21 cellular contexts compared by ENCODE assay signal in the genomic region with DNA sequence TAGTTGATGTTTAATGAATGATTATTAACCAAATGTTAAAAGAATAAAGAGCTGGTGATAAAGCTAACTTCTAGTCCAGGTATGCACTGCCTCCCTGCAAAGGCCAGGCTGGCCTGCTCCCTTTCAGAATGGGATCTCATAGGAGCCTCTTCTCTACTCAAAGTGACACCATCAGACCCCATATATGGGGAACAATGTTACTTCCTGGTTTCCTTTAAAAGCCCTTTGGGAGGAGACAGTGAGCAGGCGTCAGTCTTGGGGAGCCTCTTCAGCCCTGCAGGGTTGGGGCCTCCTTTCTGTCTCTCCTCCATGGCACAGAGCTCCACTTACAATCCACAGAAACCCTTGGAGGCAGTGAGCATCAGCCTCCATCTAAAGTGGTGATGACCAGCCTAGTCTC. TPM values are rescaled to one million over a fixed set of nuclear protein-coding genes. Genes with fewer than 3 reads are reported as not detected.
DNase-seq lines count a peak whose midpoint lies in the region; ATAC-seq and TF ChIP-seq lines count a peak whose summit lies in the region.
"Had no signal": no experiment of that assay in that cellular context is flagged by ENCODE, and none has a peak within 500 bp of the region (broad histone marks: within the 10 kb centered on the region; RNA-seq: fewer than 3 reads in every experiment).

No MANE protein-coding gene starts in this region.

- peak overlapping the region; percentile 89 for H3K27ac ChIP-seq in mammary epithelial cell (ENCODE audit: insufficient read depth, low read depth, low read length)
- H3K27ac ChIP-seq in PC-9 = peak overlapping the region; percentile 97
- H3K27ac ChIP-seq in foreskin keratinocyte = peak overlapping the region; percentile 86
- H3K27ac ChIP-seq: HL-60, Peyer's patch, prostate gland had no signal

- no peak overlapping the region for H3K9ac ChIP-seq in mammary epithelial cell (ENCODE audit: insufficient read depth, low read length)
- H3K9ac ChIP-seq: BLaER1 treated with 17β-estradiol and CSF1 and Interleukin-3, amounts not matched to agents 10 nM and 100 nM had no signal

- H3K36me3 ChIP-seq in mammary epithelial cell (ENCODE audit: insufficient read depth, low read length) (no peaks in the 10 kb centered on the region), PC-9 (ENCODE audit: low read depth) (peaks cover 12% of the 10 kb centered on the region)
- H3K36me3 ChIP-seq: Peyer's patch, prostate gland had no signal

- no peak overlapping the region for H3K4me3 Mint-ChIP-seq in MCF 10A (ENCODE audit: unreplicated experiment)
- H3K4me3 Mint-ChIP-seq in type B pancreatic cell = peak overlapping the region; percentile 44
- H3K4me3 Mint-ChIP-seq: activated CD4-positive, alpha-beta T cell treated with anti-CD3 and anti-CD28 coated beads for 36 hours; activated naive CD8-positive, alpha-beta T cell treated with anti-CD3 and anti-CD28 coated beads, Interleukin-2, amount 10 ng/mL, durations not matched to agents 7 days and 5 days; dendritic cell treated with granulocyte-macrophage colony-stimulating factor and Interleukin-4, amounts not matched to agents 40 ng/mL and 50 ng/mL, for 4 days; nephron progenitor cell had no signal

- no peak overlapping the region for H3K4me3 ChIP-seq in mammary epithelial cell (replicated peaks in 1 of 3; ENCODE audit: insufficient read depth in 1 of 3, low read depth in 2 of 3, low read length in 3 of 3)
- no peak overlapping the region for H3K4me3 ChIP-seq in PC-9
- H3K4me3 ChIP-seq: BLaER1 treated with 17β-estradiol and CSF1 and Interleukin-3, amounts not matched to agents 10 nM and 100 nM; Peyer's patch; prostate gland; skin epidermis had no signal

- intact Hi-C loops in mammary epithelial cell (cut with micrococcal nuclease) (no loop called here), MCF 10A (cut with micrococcal nuclease) (no loop called here), PC-9 (cut with micrococcal nuclease; ENCODE audit: unreplicated experiment) (loop anchor here (5.0 kb wide), 1 partner anchor 298 kb away; no protein-coding TSS in a partner anchor)

- peaks cover 79% of the 10 kb centered on the region for H3F3A ChIP-seq in PC-9 (ENCODE audit: insufficient read depth, low read depth)

- POLR2A ChIA-PET in MCF 10A (lab: Yijun Ruan, JAX) (interaction anchor here (0.7 to 2.8 kb wide), 6 partner anchors 10 to 59 kb away, joined by 3 to 20 read pairs (median 6); partner anchors contain the start of gene GPRC5A), PC-9 (lab: Charles Lee; ENCODE audit: unreplicated experiment) (interaction anchor here (0.7 to 2.6 kb wide), 4 partner anchors 9 to 71 kb away, joined by 3 to 42 read pairs (median 14); partner anchors contain the start of gene GPRC5A)

- dilution Hi-C loops in mammary epithelial cell (cut with HindIII; ENCODE audit: low sequenced_read_pairs) = loop anchor here (5.0 kb wide), 1 partner anchor 37 kb away; no protein-coding TSS in a partner anchor

- in situ Hi-C loops in mammary epithelial cell (cut with MboI; ENCODE audit: low sequenced_read_pairs in 2 of 2) = no loop called here

- TF ChIP-seq CTCF in mammary epithelial cell (conservative IDR thresholded peaks at IDR 0.05 in 1 of 2, IDR thresholded peaks at IDR 0.05 in 1 of 2; ENCODE audit: extremely low read depth in 1 of 2, insufficient read depth in 1 of 2, low read depth in 1 of 2, low read length in 2 of 2) (no peak), MCF 10A (IDR thresholded peaks at IDR 0.05; ENCODE audit: unreplicated experiment) (no peak), PC-9 (conservative IDR thresholded peaks at IDR 0.05) (no peak), foreskin keratinocyte (conservative IDR thresholded peaks at IDR 0.05) (no peak), type B pancreatic cell (conservative IDR thresholded peaks at IDR 0.05) (no peak)

- 100% methylated on average over 1 of the region's 1 CpG for WGBS in mammary epithelial cell (ENCODE audit: low coverage, missing lambda C conversion rate)

- no peaks in the 10 kb centered on the region for H3K36me3 Mint-ChIP-seq in MCF 10A (ENCODE audit: insufficient read depth, unreplicated experiment)
- H3K36me3 Mint-ChIP-seq in type B pancreatic cell = peaks cover 29% of the 10 kb centered on the region
- H3K36me3 Mint-ChIP-seq: activated naive CD8-positive, alpha-beta T cell treated with anti-CD3 and anti-CD28 coated beads, Interleukin-2, amount 10 ng/mL, durations not matched to agents 7 days and 5 days had no signal

- H3K4me2 ChIP-seq in mammary epithelial cell (ENCODE audit: insufficient read depth, low read depth, low read length) = no peak overlapping the region
- peak overlapping the region; percentile 75 for H3K4me2 ChIP-seq in PC-9

- peaks cover 42% of the 10 kb centered on the region for H3K4me1 ChIP-seq in mammary epithelial cell (ENCODE audit: insufficient read depth, low read length)
- peaks cover 82% of the 10 kb centered on the region for H3K4me1 ChIP-seq in PC-9 (replicated peaks; ENCODE audit: insufficient read depth)
- peaks cover 45% of the 10 kb centered on the region for H3K4me1 ChIP-seq in foreskin keratinocyte

- BruUV-seq in mammary epithelial cell (replicated peaks; lab: Mats Ljungman, UMichigan) (no TSS peak), MCF 10A (replicated peaks; lab: Mats Ljungman, UMichigan) (no TSS peak), PC-9 (replicated peaks; lab: Mats Ljungman, UMichigan) (TSS peak; percentile 12)

- DNase-seq in mammary epithelial cell = no peak
- no peak for DNase-seq in MCF 10A (ENCODE audit: unreplicated experiment)
- no peak for DNase-seq in PC-9
- DNase-seq in foreskin keratinocyte = no peak
- DNase-seq in type B pancreatic cell (ENCODE audit: extremely low spot score, unreplicated experiment) = no peak
- no peak for DNase-seq in activated CD8-positive, alpha-beta memory T cell treated with anti-CD3 and anti-CD28 coated beads, Interleukin-2, amount 50 U/mL, for 4 hours
- no peak for DNase-seq in anterior cingulate cortex (lab: John Stamatoyannopoulos, UW)
- no peak for DNase-seq in DMS153 treated with DMSO at 0.1 percent for 48 hours (lab: John Stamatoyannopoulos, UW; ENCODE audit: unreplicated experiment)
- DNase-seq: activated CD4-positive, alpha-beta T cell treated with anti-CD3 and anti-CD28 coated beads for 36 hours; activated naive CD8-positive, alpha-beta T cell treated with anti-CD3 and anti-CD28 coated beads, Interleukin-2, amount 10 ng/mL, durations not matched to agents 7 days and 5 days; foreskin fibroblast; NCI-H1436; NCI-H2171; nephron progenitor cell; Peyer's patch; stimulated activated CD4-positive, alpha-beta T cell treated with anti-CD3 and anti-CD28 coated beads, Interleukin-4, amount 100 ng/mL, for 24 hours had no signal

- no peak for ATAC-seq in foreskin keratinocyte
- ATAC-seq: activated CD4-positive, alpha-beta T cell treated with anti-CD3 and anti-CD28 coated beads for 36 hours had no signal

- peaks cover 5% of the 10 kb centered on the region for H3K9me3 Mint-ChIP-seq in MCF 10A (ENCODE audit: unreplicated experiment)
- H3K9me3 Mint-ChIP-seq in type B pancreatic cell = peaks cover 5% of the 10 kb centered on the region
- H3K9me3 Mint-ChIP-seq: activated naive CD8-positive, alpha-beta T cell treated with anti-CD3 and anti-CD28 coated beads, Interleukin-2, amount 10 ng/mL, durations not matched to agents 7 days and 5 days; dendritic cell treated with granulocyte-macrophage colony-stimulating factor and Interleukin-4, amounts not matched to agents 40 ng/mL and 50 ng/mL, for 4 days; nephron progenitor cell had no signal

- H3K27ac Mint-ChIP-seq in MCF 10A (ENCODE audit: low read depth, unreplicated experiment) (no peak overlapping the region), type B pancreatic cell (peak overlapping the region; percentile 96)
- H3K27ac Mint-ChIP-seq: activated CD4-positive, alpha-beta T cell treated with anti-CD3 and anti-CD28 coated beads for 36 hours; activated naive CD8-positive, alpha-beta T cell treated with anti-CD3 and anti-CD28 coated beads, Interleukin-2, amount 10 ng/mL, durations not matched to agents 7 days and 5 days; dendritic cell treated with granulocyte-macrophage colony-stimulating factor and Interleukin-4, amounts not matched to agents 40 ng/mL and 50 ng/mL, for 4 days had no signal

- H3K79me2 ChIP-seq in mammary epithelial cell (ENCODE audit: insufficient read depth, low read length) (no peaks in the 10 kb centered on the region), PC-9 (ENCODE audit: low read depth) (no peaks in the 10 kb centered on the region; the same call in 1 of the 2 replicates)

- no peaks in the 10 kb centered on the region for H3K27me3 Mint-ChIP-seq in MCF 10A (ENCODE audit: insufficient read depth, unreplicated experiment)
- no peaks in the 10 kb centered on the region for H3K27me3 Mint-ChIP-seq in type B pancreatic cell
- H3K27me3 Mint-ChIP-seq: activated CD4-positive, alpha-beta T cell treated with anti-CD3 and anti-CD28 coated beads for 36 hours; dendritic cell treated with granulocyte-macrophage colony-stimulating factor and Interleukin-4, amounts not matched to agents 40 ng/mL and 50 ng/mL, for 4 days had no signal

- no peak overlapping the region for H2AFZ ChIP-seq in mammary epithelial cell (ENCODE audit: low read depth, low read length)
- no peak overlapping the region for H2AFZ ChIP-seq in PC-9

- H4K20me1 ChIP-seq in mammary epithelial cell (ENCODE audit: insufficient read depth, low read length) = no peaks in the 10 kb centered on the region
- no peaks in the 10 kb centered on the region for H4K20me1 ChIP-seq in PC-9 (ENCODE audit: insufficient read depth)
- H4K20me1 ChIP-seq: BLaER1 treated with 17β-estradiol and CSF1 and Interleukin-3, amounts not matched to agents 10 nM and 100 nM had no signal

- H3K27me3 ChIP-seq in mammary epithelial cell (ENCODE audit: insufficient read depth, low read length) (no peaks in the 10 kb centered on the region), PC-9 (ENCODE audit: insufficient read depth, low read depth) (no peaks in the 10 kb centered on the region), foreskin keratinocyte (no peaks in the 10 kb centered on the region)
- H3K27me3 ChIP-seq: BLaER1 treated with 17β-estradiol and CSF1 and Interleukin-3, amounts not matched to agents 10 nM and 100 nM; Peyer's patch had no signal

- H3K4me1 Mint-ChIP-seq in MCF 10A (ENCODE audit: insufficient read depth, unreplicated experiment) (peaks cover 37% of the 10 kb centered on the region), type B pancreatic cell (ENCODE audit: unreplicated experiment) (peaks cover 31% of the 10 kb centered on the region)
- H3K4me1 Mint-ChIP-seq: activated CD4-positive, alpha-beta T cell treated with anti-CD3 and anti-CD28 coated beads for 36 hours had no signal

- CTCF ChIA-PET in mammary epithelial cell (lab: Charles Lee; ENCODE audit: low non-redundant PET) = no interaction called here
- CTCF ChIA-PET in MCF 10A (lab: Yijun Ruan, JAX) = interaction anchor here (0.7 to 1.0 kb wide), 5 partner anchors 11 to 497 kb away, joined by 3 read pairs; partner anchors contain the start of gene GPRC5A
- CTCF ChIA-PET in PC-9 (lab: Charles Lee) = interaction anchor here (3.1 kb wide), 1 partner anchor 37 kb away, joined by 21 read pairs; no protein-coding TSS in a partner anchor

- H3K9me3 ChIP-seq in mammary epithelial cell (replicated peaks; ENCODE audit: insufficient read depth, low read length) (no peaks in the 10 kb centered on the region), PC-9 (ENCODE audit: insufficient read depth, low read depth) (no peaks in the 10 kb centered on the region; the same call in 1 of the 2 replicates)
- H3K9me3 ChIP-seq: BLaER1 treated with 17β-estradiol and CSF1 and Interleukin-3, amounts not matched to agents 10 nM and 100 nM; Peyer's patch; prostate gland had no signal

- H3K9me2 ChIP-seq in PC-9 (ENCODE audit: insufficient read depth) = no peaks in the 10 kb centered on the region

RNA-seq across cellular contexts. Expression of gene GPRC5A, which starts 17.3 kb away (rescaled TPM):
- total RNA-seq in mammary epithelial cell (10 to 100 TPM in 1 of 2 donors, 1 to 10 TPM in 1; 6.0 to 15.3 TPM), MCF 10A (2022) (24.1 and 42.1 TPM in 2 replicates), PC-9 (2021) (468 and 642 TPM in 2 replicates), foreskin keratinocyte (9.3 and 14.2 TPM in 2 replicates), type B pancreatic cell (ENCODE audit: low replicate concordance) (152 and 1,119 TPM in 2 replicates)
- polyA plus RNA-seq in mammary epithelial cell (84.3 TPM), foreskin keratinocyte (6.2 and 7.2 TPM in 2 replicates)
- polyA minus RNA-seq in mammary epithelial cell = 81.9 TPM
- total RNA-seq: activated naive CD8-positive, alpha-beta T cell treated with anti-CD3 and anti-CD28 coated beads, Interleukin-2, amount 10 ng/mL, durations not matched to agents 7 days and 5 days had no signal
